26 cellular contexts compared by ENCODE assay signal in genomic region chr5:156541582-156541981, GRCh38.
DNase-seq lines count a peak whose midpoint lies in the region; ATAC-seq, FAIRE-seq and TF ChIP-seq lines count a peak whose summit lies in the region.
"Had no signal": no experiment of that assay in that cellular context is flagged by ENCODE, and none has a peak within 500 bp of the region (broad histone marks: within the 10 kb centered on the region; RNA-seq: fewer than 3 reads in every experiment).

No MANE protein-coding gene starts in this region.

- H3K36me3 ChIP-seq in HepG2 (replicated peaks in 1 of 2; ENCODE audit: control insufficient read depth in 1 of 2, insufficient read depth in 2 of 2, low read length in 2 of 2): no peaks in the 10 kb centered on the region
- H3K36me3 ChIP-seq in right lobe of liver: no peaks in the 10 kb centered on the region
- no peaks in the 10 kb centered on the region for H3K36me3 ChIP-seq in GM23338 (ENCODE audit: insufficient read depth)
- H3K36me3 ChIP-seq in astrocyte (ENCODE audit: insufficient read depth, low read length): no peaks in the 10 kb centered on the region
- no peaks in the 10 kb centered on the region for H3K36me3 ChIP-seq in H1 (ENCODE audit: control insufficient read depth in 2 of 4, insufficient read depth in 4 of 4, low read length in 3 of 4)
- H3K36me3 ChIP-seq: BLaER1 treated with 17β-estradiol and CSF1 and Interleukin-3, amounts not matched to agents 10 nM and 100 nM had no signal

- H3K4me3 Mint-ChIP-seq in GM23338 (no peak overlapping the region), astrocyte (ENCODE audit: unreplicated experiment) (no peak overlapping the region)
- H3K4me3 Mint-ChIP-seq: B cell; CD4-positive, alpha-beta T cell; CD8-positive, alpha-beta T cell had no signal

- no peak overlapping the region for H2AK5ac ChIP-seq in H1 (ENCODE audit: low read depth, low read length)

- CTCF ChIA-PET in HepG2 (lab: Yijun Ruan, JAX; ENCODE audit: low intra/inter-chr PET ratio, low total read pairs) (no interaction called here), H1 (lab: Charles Lee; ENCODE audit: partially characterized antibody) (no interaction called here)

- in situ Hi-C loops in HepG2 (cut with HindIII; ENCODE audit: extremely low pct_ligation_motif_present, low pct_unique_long_range_greater_than_20kb): no loop called here

- H3K4me1 ChIP-seq in HepG2 (ENCODE audit: insufficient read depth, low read length) (no peaks in the 10 kb centered on the region), right lobe of liver (no peaks in the 10 kb centered on the region), GM23338 (ENCODE audit: insufficient read depth) (no peaks in the 10 kb centered on the region), astrocyte (ENCODE audit: insufficient read depth, low read length) (no peaks in the 10 kb centered on the region), H1 (replicated peaks in 1 of 4; ENCODE audit: control insufficient read depth in 3 of 4, insufficient read depth in 4 of 4, low read length in 3 of 4) (no peaks in the 10 kb centered on the region)
- H3K4me1 ChIP-seq: BLaER1 treated with 17β-estradiol and CSF1 and Interleukin-3, amounts not matched to agents 10 nM and 100 nM; Caco-2 had no signal

- WGBS in HepG2 (ENCODE audit: low lambda C conversion rate): 2% methylated on average over 2 of the region's 2 CpGs
- WGBS in right lobe of liver (ENCODE audit: insufficient coverage, low coverage, low lambda C conversion rate, missing lambda C conversion rate): 78% methylated on average over 2 of the region's 2 CpGs
- WGBS in H1 (ENCODE audit: extremely low coverage in 1 of 2, insufficient coverage in 1 of 2, insufficient read length in 1 of 2, insufficient replicate concordance in 2 of 2, low coverage in 1 of 2, low lambda C conversion rate in 2 of 2, missing lambda C conversion rate in 1 of 2), 2 experiments: 97% methylated on average over 2 of the region's 2 CpGs; no CpG with 5 or more reads in 1 of the 2 experiments

- H3K9me2 ChIP-seq in GM23338 (ENCODE audit: insufficient read depth): peaks cover 8% of the 10 kb centered on the region; the same call in 1 of the 2 replicates

- H3K9me3 Mint-ChIP-seq in GM23338: no peaks in the 10 kb centered on the region
- no peaks in the 10 kb centered on the region for H3K9me3 Mint-ChIP-seq in astrocyte (ENCODE audit: unreplicated experiment)
- H3K9me3 Mint-ChIP-seq: CD4-positive, alpha-beta T cell; CD8-positive, alpha-beta T cell had no signal

- no peaks in the 10 kb centered on the region for H3K27me3 Mint-ChIP-seq in GM23338 (ENCODE audit: insufficient read depth, low read depth, poor library complexity)
- H3K27me3 Mint-ChIP-seq in astrocyte (ENCODE audit: low read depth, unreplicated experiment): no peaks in the 10 kb centered on the region

- H3K4me2 ChIP-seq in HepG2 (ENCODE audit: low read depth, low read length) (no peak overlapping the region), GM23338 (no peak overlapping the region), astrocyte (ENCODE audit: low read length) (no peak overlapping the region), H1 (ENCODE audit: insufficient read depth in 1 of 2, low read depth in 2 of 2, low read length in 2 of 2) (no peak overlapping the region)
- H3K4me2 ChIP-seq: BLaER1 treated with 17β-estradiol and CSF1 and Interleukin-3, amounts not matched to agents 10 nM and 100 nM had no signal

- TF ChIP-seq CTCF in HepG2 (CRISPR knock-in tag; IDR thresholded peaks at IDR 0.05) (no peak), right lobe of liver (IDR thresholded peaks at IDR 0.05) (no peak), GM23338 (conservative IDR thresholded peaks at IDR 0.05; ENCODE audit: low read depth in 2 of 2) (no peak), astrocyte (IDR thresholded peaks at IDR 0.05; ENCODE audit: insufficient read depth, low read depth, low read length) (no peak), H1 (IDR thresholded peaks at IDR 0.05; ENCODE audit: control extremely low read depth in 1 of 3, insufficient read depth in 1 of 3, low read depth in 1 of 3, low read length in 3 of 3) (no peak)

- H3K23ac ChIP-seq in H1 (ENCODE audit: insufficient read length): no peak overlapping the region

- no peak overlapping the region for H2BK15ac ChIP-seq in H1 (ENCODE audit: low read length)

- H3K9me3 ChIP-seq in HepG2 (ENCODE audit: low read length) (no peaks in the 10 kb centered on the region), right lobe of liver (no peaks in the 10 kb centered on the region), astrocyte (ENCODE audit: insufficient read depth, low read depth, low read length) (no peaks in the 10 kb centered on the region), H1 (ENCODE audit: insufficient read depth in 2 of 2, low read depth in 1 of 2, low read length in 1 of 2) (no peaks in the 10 kb centered on the region)
- H3K9me3 ChIP-seq: BLaER1 treated with 17β-estradiol and CSF1 and Interleukin-3, amounts not matched to agents 10 nM and 100 nM; Caco-2 had no signal

- H4K5ac ChIP-seq in H1 (ENCODE audit: insufficient read length, low read depth, low read length): no peak overlapping the region

- ATAC-seq in HepG2 (no peak), right lobe of liver (no peak), GM23338 (no peak), HG03460 (IDR thresholded peaks at IDR 0.05; ENCODE audit: unreplicated experiment) (no peak)
- ATAC-seq: CD8-positive, alpha-beta T cell; GM12878 had no signal

- POLR2A ChIA-PET in HepG2 (lab: Yijun Ruan, JAX) (no interaction called here), H1 (lab: Charles Lee; ENCODE audit: partially characterized antibody) (no interaction called here)

- H2BK20ac ChIP-seq in H1 (ENCODE audit: low read length): no peak overlapping the region

- H3K14ac ChIP-seq in H1 (ENCODE audit: insufficient read length): no peak overlapping the region

- intact Hi-C loops in HepG2 (cut with micrococcal nuclease; ENCODE audit: unreplicated experiment) (no loop called here), right lobe of liver (cut with DNase I) (no loop called here)

- no peaks in the 10 kb centered on the region for H3F3A ChIP-seq in GM23338 (replicated peaks; ENCODE audit: low read depth)

- no peak overlapping the region for H3K27ac ChIP-seq in HepG2 (ENCODE audit: extremely low read length, insufficient read depth, low read length)
- no peak overlapping the region for H3K27ac ChIP-seq in right lobe of liver
- no peak overlapping the region for H3K27ac ChIP-seq in GM23338 (ENCODE audit: low read depth)
- H3K27ac ChIP-seq in astrocyte (ENCODE audit: low read depth, low read length): no peak overlapping the region
- H3K27ac ChIP-seq in H1 (ENCODE audit: low read depth, low read length): no peak overlapping the region
- H3K27ac ChIP-seq in substantia nigra (ENCODE audit: low read depth, low read length, poor library complexity, severe bottlenecking): no peak overlapping the region
- H3K27ac ChIP-seq: BLaER1 treated with 17β-estradiol and CSF1 and Interleukin-3, amounts not matched to agents 10 nM and 100 nM; C4-2B had no signal

- no peaks in the 10 kb centered on the region for H4K20me1 ChIP-seq in HepG2 (ENCODE audit: insufficient read depth, low read length)
- H4K20me1 ChIP-seq in GM23338 (replicated peaks; ENCODE audit: insufficient read depth): no peaks in the 10 kb centered on the region
- no peaks in the 10 kb centered on the region for H4K20me1 ChIP-seq in astrocyte (ENCODE audit: insufficient read depth, low read length)
- H4K20me1 ChIP-seq in H1 (replicated peaks in 1 of 2; ENCODE audit: control insufficient read depth in 1 of 2, insufficient read depth in 2 of 2, low read length in 2 of 2): no peaks in the 10 kb centered on the region
- H4K20me1 ChIP-seq: BLaER1 treated with 17β-estradiol and CSF1 and Interleukin-3, amounts not matched to agents 10 nM and 100 nM had no signal

- H3K18ac ChIP-seq in H1 (ENCODE audit: extremely low read depth, low read length): no peak overlapping the region

- H2BK5ac ChIP-seq in H1 (ENCODE audit: low read depth, low read length): no peak overlapping the region

- TF ChIP-seq RAD21 in HepG2 (CRISPR knock-in tag; IDR thresholded peaks at IDR 0.05): no peak
- no peak for TF ChIP-seq RAD21 in H1 (IDR thresholded peaks at IDR 0.05 in 1 of 2, conservative IDR thresholded peaks at IDR 0.05 in 1 of 2; ENCODE audit: low read depth in 2 of 2, low read length in 2 of 2)

- H3K36me3 Mint-ChIP-seq in GM23338 (ENCODE audit: low read depth) (no peaks in the 10 kb centered on the region), astrocyte (ENCODE audit: low read depth, unreplicated experiment) (no peaks in the 10 kb centered on the region)
- H3K36me3 Mint-ChIP-seq: CD8-positive, alpha-beta T cell had no signal

- H3K27me3 ChIP-seq in HepG2 (ENCODE audit: control insufficient read depth in 1 of 2, insufficient read depth in 2 of 2, low read length in 2 of 2) (no peaks in the 10 kb centered on the region; a peak in 1 of 5 replicates), right lobe of liver (no peaks in the 10 kb centered on the region), GM23338 (ENCODE audit: insufficient read depth) (no peaks in the 10 kb centered on the region), astrocyte (ENCODE audit: insufficient read depth, low read length) (no peaks in the 10 kb centered on the region), H1 (replicated peaks in 1 of 4; ENCODE audit: control insufficient read depth in 3 of 4, extremely low read depth in 1 of 4, insufficient read depth in 3 of 4, low read length in 3 of 4) (no peaks in the 10 kb centered on the region)
- H3K27me3 ChIP-seq: BLaER1 treated with 17β-estradiol and CSF1 and Interleukin-3, amounts not matched to agents 10 nM and 100 nM had no signal

- no peaks in the 10 kb centered on the region for H3K4me1 Mint-ChIP-seq in GM23338
- peaks cover 6% of the 10 kb centered on the region for H3K4me1 Mint-ChIP-seq in astrocyte (ENCODE audit: low read depth, unreplicated experiment)
- H3K4me1 Mint-ChIP-seq: B cell had no signal

- no peaks in the 10 kb centered on the region for H3K79me2 ChIP-seq in HepG2 (ENCODE audit: insufficient read depth, low read length)
- no peaks in the 10 kb centered on the region for H3K79me2 ChIP-seq in GM23338 (replicated peaks; ENCODE audit: insufficient read depth)
- H3K79me2 ChIP-seq in astrocyte (ENCODE audit: insufficient read depth, low read length): no peaks in the 10 kb centered on the region
- no peaks in the 10 kb centered on the region for H3K79me2 ChIP-seq in H1 (ENCODE audit: control insufficient read depth in 1 of 2, insufficient read depth in 2 of 2, low read length in 2 of 2)

- no peak overlapping the region for H4K8ac ChIP-seq in H1 (ENCODE audit: extremely low read depth, insufficient read depth, low read length)

- no peak for DNase-seq in HepG2 (ENCODE audit: low spot score)
- no peak for DNase-seq in right lobe of liver
- DNase-seq in GM23338 (ENCODE audit: low spot score): no peak
- DNase-seq in astrocyte (ENCODE audit: low read depth): no peak
- no peak for DNase-seq in H1 (ENCODE audit: low read depth in 1 of 2, low spot score in 2 of 2)
- DNase-seq in DMS53 treated with DMSO at 0.1 percent for 48 hours (lab: John Stamatoyannopoulos, UW; ENCODE audit: unreplicated experiment): no peak
- no peak for DNase-seq in substantia nigra (lab: John Stamatoyannopoulos, UW)
- DNase-seq: 8988T; AML-193; Caco-2; Calu3; CD4-positive, alpha-beta T cell; CD8-positive, alpha-beta T cell; DMS79; DND-41; EL; GDM1 had no signal

- H3K56ac ChIP-seq in H1 (replicated peaks; ENCODE audit: insufficient read length, low read depth, low read length): peak overlapping the region; percentile 20

- BruUV-seq in HepG2 (replicated peaks; lab: Mats Ljungman, UMichigan): no TSS peak

- H3K23me2 ChIP-seq in H1 (ENCODE audit: low read depth, low read length): no peaks in the 10 kb centered on the region

- TF ChIP-seq EP300 in HepG2 (IDR thresholded peaks at IDR 0.05; ENCODE audit: low read depth in 2 of 2, low read length in 2 of 2) (no peak), HepG2 (CRISPR knock-in tag; IDR thresholded peaks at IDR 0.05; ENCODE audit: borderline replicate concordance) (no peak), H1 (IDR thresholded peaks at IDR 0.05; ENCODE audit: borderline replicate concordance in 1 of 2, low read depth in 2 of 2, low read length in 2 of 2) (no peak)

- TF ChIP-seq POLR2A in HepG2 (IDR thresholded peaks at IDR 0.05; ENCODE audit: insufficient read depth in 1 of 2, low read depth in 2 of 2, low read length in 2 of 2) (no peak), right lobe of liver (IDR thresholded peaks at IDR 0.05) (no peak), H1 (IDR thresholded peaks at IDR 0.05; ENCODE audit: control extremely low read depth in 1 of 2, low read depth in 2 of 2, low read length in 2 of 2) (no peak)

- no peak overlapping the region for H2AFZ ChIP-seq in HepG2 (ENCODE audit: low read length)
- peak overlapping the region; percentile 61; the same call in 1 of the 2 replicates for H2AFZ ChIP-seq in GM23338
- no peak overlapping the region for H2AFZ ChIP-seq in astrocyte (ENCODE audit: low read depth, low read length)
- no peak overlapping the region for H2AFZ ChIP-seq in H1 (ENCODE audit: low read length)

- H3K79me1 ChIP-seq in H1 (ENCODE audit: low read depth, low read length): no peaks in the 10 kb centered on the region

- H3K4ac ChIP-seq in H1 (replicated peaks; ENCODE audit: insufficient read length, low read depth, low read length): no peak overlapping the region

- H2BK12ac ChIP-seq in H1 (ENCODE audit: low read depth, low read length): no peak overlapping the region

- H3K27ac Mint-ChIP-seq in GM23338 (no peak overlapping the region), astrocyte (ENCODE audit: unreplicated experiment) (no peak overlapping the region)
- H3K27ac Mint-ChIP-seq: B cell; CD4-positive, alpha-beta T cell had no signal

- H3K9ac ChIP-seq in HepG2 (ENCODE audit: insufficient read depth, low read depth, low read length) (no peak overlapping the region), astrocyte (ENCODE audit: low read length) (no peak overlapping the region), H1 (replicated peaks in 1 of 4; ENCODE audit: extremely low read depth in 1 of 4, low read depth in 3 of 4, low read length in 3 of 4) (no peak overlapping the region)
- H3K9ac ChIP-seq: BLaER1 treated with 17β-estradiol and CSF1 and Interleukin-3, amounts not matched to agents 10 nM and 100 nM had no signal

- H4K91ac ChIP-seq in H1 (replicated peaks; ENCODE audit: insufficient read length, low read length): no peak overlapping the region

- no peak for FAIRE-seq in HepG2 (lab: Jason Lieb, UNC)
- peak; percentile 39 for FAIRE-seq in astrocyte (lab: Jason Lieb, UNC)
- no peak for FAIRE-seq in H1 (lab: Jason Lieb, UNC)
- FAIRE-seq: A204.1, GM12878, GM12892, GM18507, GM19239 had no signal

- H3K4me3 ChIP-seq in HepG2 (replicated peaks in 1 of 3; ENCODE audit: insufficient read depth in 1 of 3, low read depth in 2 of 3, low read length in 3 of 3): no peak overlapping the region
- no peak overlapping the region for H3K4me3 ChIP-seq in right lobe of liver
- H3K4me3 ChIP-seq in GM23338: no peak overlapping the region
- H3K4me3 ChIP-seq in astrocyte (ENCODE audit: insufficient read depth, low read depth, low read length): no peak overlapping the region
- H3K4me3 ChIP-seq in H1 (ENCODE audit: extremely low read depth in 1 of 4, insufficient read depth in 2 of 4, low read depth in 3 of 4, low read length in 4 of 4): no peak overlapping the region
- H3K4me3 ChIP-seq: BLaER1 treated with 17β-estradiol and CSF1 and Interleukin-3, amounts not matched to agents 10 nM and 100 nM; GM12878 had no signal

- H2BK120ac ChIP-seq in H1 (replicated peaks; ENCODE audit: low read depth, low read length): no peak overlapping the region
